Comparison of ENCODE assay signal across 28 cellular contexts in genomic region chr2:129374452-129374851, GRCh38.
"Had no signal": no experiment of that assay in that cellular context is flagged by ENCODE, and none has a peak within 500 bp of the region (broad histone marks: within the 10 kb centered on the region; RNA-seq: fewer than 3 reads in every experiment).

No MANE protein-coding gene starts in this region.

- H3K9me3 Mint-ChIP-seq: activated CD4-positive, alpha-beta T cell treated with anti-CD3 and anti-CD28 coated beads, Interleukin-2, amount 10 ng/mL, durations not matched to agents 7 days and 5 days; activated naive CD4-positive, alpha-beta T cell treated with anti-CD3 and anti-CD28 coated beads, Interleukin-2, amount 10 ng/mL, durations not matched to agents 7 days and 5 days; activated naive CD4-positive, alpha-beta T cell treated with anti-CD3 and anti-CD28 coated beads, Interleukin-2, amount 50 U/mL, for 72 hours; activated naive CD8-positive, alpha-beta T cell treated with anti-CD3 and anti-CD28 coated beads, Interleukin-2, amount 10 ng/mL, durations not matched to agents 7 days and 5 days; activated T-cell treated with anti-CD3 and anti-CD28 coated beads, Interleukin-2, amount 50 U/mL, for 24 hours; activated T-cell treated with anti-CD3 and anti-CD28 coated beads, Interleukin-2, amount 50 U/mL, for 72 hours; brain had no signal

- H3K36me3 Mint-ChIP-seq: activated naive CD4-positive, alpha-beta T cell treated with anti-CD3 and anti-CD28 coated beads, Interleukin-2, amount 10 ng/mL, durations not matched to agents 7 days and 5 days; activated naive CD4-positive, alpha-beta T cell treated with anti-CD3 and anti-CD28 coated beads, Interleukin-2, amount 50 U/mL, for 72 hours; activated naive CD8-positive, alpha-beta T cell treated with anti-CD3 and anti-CD28 coated beads, Interleukin-2, amount 10 ng/mL, durations not matched to agents 7 days and 5 days; brain had no signal

- H3K36me3 ChIP-seq: ascending aorta, breast epithelium, cardiac muscle cell, colonic mucosa, esophagus squamous epithelium, gastroesophageal sphincter had no signal

- H3K27ac ChIP-seq: ascending aorta, breast epithelium, cardiac muscle cell, colonic mucosa, epithelial cell of prostate, esophagus squamous epithelium, gastroesophageal sphincter had no signal

- H3K27me3 Mint-ChIP-seq: activated CD4-positive, alpha-beta memory T cell treated with anti-CD3 and anti-CD28 coated beads, Interleukin-2, amount 10 ng/mL, durations not matched to agents 7 days and 5 days; activated CD4-positive, alpha-beta T cell treated with anti-CD3 and anti-CD28 coated beads for 36 hours; activated CD4-positive, alpha-beta T cell treated with anti-CD3 and anti-CD28 coated beads, Interleukin-2, amount 10 ng/mL, durations not matched to agents 7 days and 5 days; activated naive CD4-positive, alpha-beta T cell treated with anti-CD3 and anti-CD28 coated beads, Interleukin-2, amount 10 ng/mL, durations not matched to agents 7 days and 5 days; activated naive CD8-positive, alpha-beta T cell treated with anti-CD3 and anti-CD28 coated beads, Interleukin-2, amount 10 ng/mL, durations not matched to agents 7 days and 5 days; activated T-cell treated with anti-CD3 and anti-CD28 coated beads, Interleukin-2, amount 50 U/mL, for 24 hours; brain had no signal

- H3K9me3 ChIP-seq: ascending aorta, breast epithelium, colonic mucosa, esophagus squamous epithelium, gastroesophageal sphincter had no signal

- ATAC-seq: activated CD4-positive, alpha-beta T cell treated with anti-CD3 and anti-CD28 coated beads for 36 hours; activated naive CD4-positive, alpha-beta T cell treated with anti-CD3 and anti-CD28 coated beads, Interleukin-2, amount 50 U/mL, for 72 hours; activated T-cell treated with anti-CD3 and anti-CD28 coated beads, Interleukin-2, amount 50 U/mL, for 72 hours; gastroesophageal sphincter had no signal

- H3K4me3 ChIP-seq: ascending aorta, breast epithelium, cardiac muscle cell, colonic mucosa, esophagus squamous epithelium, gastroesophageal sphincter had no signal

- H3K4me1 Mint-ChIP-seq: activated CD4-positive, alpha-beta memory T cell treated with anti-CD3 and anti-CD28 coated beads, Interleukin-2, amount 10 ng/mL, durations not matched to agents 7 days and 5 days; activated CD4-positive, alpha-beta T cell treated with anti-CD3 and anti-CD28 coated beads for 36 hours; activated CD4-positive, alpha-beta T cell treated with anti-CD3 and anti-CD28 coated beads, Interleukin-2, amount 10 ng/mL, durations not matched to agents 7 days and 5 days; activated naive CD4-positive, alpha-beta T cell treated with anti-CD3 and anti-CD28 coated beads, Interleukin-2, amount 10 ng/mL, durations not matched to agents 7 days and 5 days; activated naive CD8-positive, alpha-beta T cell treated with anti-CD3 and anti-CD28 coated beads, Interleukin-2, amount 10 ng/mL, durations not matched to agents 7 days and 5 days had no signal

- H3K4me1 ChIP-seq: ascending aorta, breast epithelium, colonic mucosa, gastroesophageal sphincter had no signal

- H3K27ac Mint-ChIP-seq: activated CD4-positive, alpha-beta memory T cell treated with anti-CD3 and anti-CD28 coated beads, Interleukin-2, amount 10 ng/mL, durations not matched to agents 7 days and 5 days; activated CD4-positive, alpha-beta T cell treated with anti-CD3 and anti-CD28 coated beads for 36 hours; activated CD4-positive, alpha-beta T cell treated with anti-CD3 and anti-CD28 coated beads, Interleukin-2, amount 10 ng/mL, durations not matched to agents 7 days and 5 days; activated naive CD4-positive, alpha-beta T cell treated with anti-CD3 and anti-CD28 coated beads, Interleukin-2, amount 10 ng/mL, durations not matched to agents 7 days and 5 days; activated naive CD8-positive, alpha-beta T cell treated with anti-CD3 and anti-CD28 coated beads, Interleukin-2, amount 10 ng/mL, durations not matched to agents 7 days and 5 days; activated T-cell treated with anti-CD3 and anti-CD28 coated beads, Interleukin-2, amount 50 U/mL, for 24 hours; activated T-cell treated with anti-CD3 and anti-CD28 coated beads, Interleukin-2, amount 50 U/mL, for 72 hours had no signal

- H3K27me3 ChIP-seq: ascending aorta, breast epithelium, cardiac muscle cell, colonic mucosa, gastroesophageal sphincter had no signal

- H3K4me3 Mint-ChIP-seq: activated CD4-positive, alpha-beta memory T cell treated with anti-CD3 and anti-CD28 coated beads, Interleukin-2, amount 10 ng/mL, durations not matched to agents 7 days and 5 days; activated CD4-positive, alpha-beta T cell treated with anti-CD3 and anti-CD28 coated beads for 36 hours; activated CD4-positive, alpha-beta T cell treated with anti-CD3 and anti-CD28 coated beads, Interleukin-2, amount 10 ng/mL, durations not matched to agents 7 days and 5 days; activated naive CD4-positive, alpha-beta T cell treated with anti-CD3 and anti-CD28 coated beads, Interleukin-2, amount 10 ng/mL, durations not matched to agents 7 days and 5 days; activated naive CD8-positive, alpha-beta T cell treated with anti-CD3 and anti-CD28 coated beads, Interleukin-2, amount 10 ng/mL, durations not matched to agents 7 days and 5 days; activated T-cell treated with anti-CD3 and anti-CD28 coated beads, Interleukin-2, amount 50 U/mL, for 24 hours; activated T-cell treated with anti-CD3 and anti-CD28 coated beads, Interleukin-2, amount 50 U/mL, for 72 hours; brain had no signal

- DNase-seq: activated CD4-positive, alpha-beta memory T cell treated with anti-CD3 and anti-CD28 coated beads, Interleukin-2, amount 10 ng/mL, durations not matched to agents 7 days and 5 days; activated CD4-positive, alpha-beta T cell treated with anti-CD3 and anti-CD28 coated beads for 36 hours; activated CD4-positive, alpha-beta T cell treated with anti-CD3 and anti-CD28 coated beads, Interleukin-2, amount 10 ng/mL, durations not matched to agents 7 days and 5 days; activated CD4-positive, alpha-beta T cell treated with anti-CD3 and anti-CD28 coated beads, Interleukin-2, amount 50 U/mL, for 4 hours; activated CD4-positive, CD25-positive, alpha-beta regulatory T cell; activated CD4-positive, CD25-positive, alpha-beta regulatory T cell treated with anti-CD3 and anti-CD28 coated beads, Interleukin-2, amount 50 U/mL, for 72 hours; activated CD8-positive, alpha-beta memory T cell treated with anti-CD3 and anti-CD28 coated beads, Interleukin-2, amount 50 U/mL, for 48 hours; activated gamma-delta T cell; activated naive CD4-positive, alpha-beta T cell; activated naive CD4-positive, alpha-beta T cell treated with anti-CD3 and anti-CD28 coated beads, Interleukin-2, amount 10 ng/mL, durations not matched to agents 7 days and 5 days; activated naive CD8-positive, alpha-beta T cell treated with anti-CD3 and anti-CD28 coated beads, Interleukin-2, amount 10 ng/mL, durations not matched to agents 7 days and 5 days; activated T-cell treated with anti-CD3 and anti-CD28 coated beads for 4 hours; activated T-cell treated with anti-CD3 and anti-CD28 coated beads, Interleukin-2, amount 50 U/mL, for 24 hours; activated T-cell treated with anti-CD3 and anti-CD28 coated beads, Interleukin-2, amount 50 U/mL, for 72 hours; central memory CD4-positive, alpha-beta T cell; cerebellar nuclear complex; colonic mucosa; effector CD8-positive, alpha-beta T cell; esophagus squamous epithelium; foreskin melanocyte; T-helper 2 cell had no signal
